Comparison of ENCODE assay signal across 18 cellular contexts in genomic region chr19:30446844-30447243, GRCh38.
"Had no signal": no experiment of that assay in that cellular context is flagged by ENCODE, and none has a peak within 500 bp of the region (broad histone marks: within the 10 kb centered on the region; RNA-seq: fewer than 3 reads in every experiment).

No MANE protein-coding gene starts in this region.

- H3K9me3 ChIP-seq: adrenal gland, esophagus squamous epithelium, tibial nerve, vagina had no signal

- H3K9ac ChIP-seq: parathyroid adenoma had no signal

- DNase-seq: activated CD4-positive, alpha-beta memory T cell treated with anti-CD3 and anti-CD28 coated beads, Interleukin-2, amount 10 ng/mL, durations not matched to agents 7 days and 5 days; activated CD4-positive, alpha-beta T cell treated with anti-CD3 and anti-CD28 coated beads for 4 hours; activated effector memory CD4-positive, alpha-beta T cell treated with Interleukin-2 at 50 U/mL for 16 hours; activated T-cell treated with anti-CD3 and anti-CD28 coated beads, Interleukin-2, amount 50 U/mL, for 4 hours; adrenal gland; esophagus squamous epithelium; glutamatergic neuron; hypothalamus; kidney; stimulated activated CD4-positive, alpha-beta T cell treated with anti-CD3 and anti-CD28 coated beads, Interleukin-15, amount 100 ng/mL, for 24 hours; stimulated activated CD4-positive, alpha-beta T cell treated with anti-CD3 and anti-CD28 coated beads, Interleukin-4, amount 100 ng/mL, for 24 hours; stimulated activated naive CD4-positive, alpha-beta T cell; T-helper 2 cell had no signal

- ATAC-seq: activated T-cell treated with anti-CD3 and anti-CD28 coated beads, Interleukin-2, amount 50 U/mL, for 4 hours; foreskin keratinocyte; WTC11 had no signal

- H3K4me3 ChIP-seq: adrenal gland, esophagus squamous epithelium, tibial nerve, vagina had no signal

- H2AFZ ChIP-seq: parathyroid adenoma had no signal

- H3K27me3 ChIP-seq: adrenal gland, esophagus squamous epithelium, foreskin keratinocyte, tibial nerve, vagina had no signal

- H3K27ac ChIP-seq: adrenal gland, esophagus squamous epithelium, foreskin keratinocyte, parathyroid adenoma, vagina had no signal

- H3K36me3 ChIP-seq: adrenal gland, vagina had no signal

- H3K79me2 ChIP-seq: parathyroid adenoma had no signal

- H3K4me1 ChIP-seq: foreskin keratinocyte, parathyroid adenoma had no signal
